ENCODE assay signal across 8 cellular contexts in genomic region chr16:69340095-69340644, GRCh38. TPM values are rescaled to one million over a fixed set of nuclear protein-coding genes. Genes with fewer than 3 reads are reported as not detected.
DNase-seq lines count a peak whose midpoint lies in the region; ATAC-seq and TF ChIP-seq lines count a peak whose summit lies in the region.

No MANE protein-coding gene starts in this region.

- H3K4me3 ChIP-seq in DOHH2 (ENCODE audit: low read length): peak overlapping the region; percentile 91
- peak overlapping the region; percentile 98 for H3K4me3 ChIP-seq in NB4 (ENCODE audit: low read depth, low read length)

- peak overlapping the region; percentile 90 for H3K27ac Mint-ChIP-seq in dendritic cell treated with granulocyte-macrophage colony-stimulating factor and Interleukin-4, amounts not matched to agents 40 ng/mL and 50 ng/mL, for 4 days
- peak overlapping the region; percentile 86 to 98 for H3K27ac Mint-ChIP-seq in natural killer cell treated with Interleukin-12 subunit alpha and Interleukin-12 subunit beta and Interleukin-15 and Interleukin-18, amount 100 ng/mL, for 72 hours

- peaks cover 62% of the 10 kb centered on the region for H3K79me2 ChIP-seq in DOHH2 (ENCODE audit: control insufficient read depth, low read length)

- peaks cover 60% of the 10 kb centered on the region for H3K36me3 ChIP-seq in DOHH2 (ENCODE audit: control insufficient read depth, low read length)

- H3K36me3 Mint-ChIP-seq in dendritic cell treated with granulocyte-macrophage colony-stimulating factor and Interleukin-4, amounts not matched to agents 40 ng/mL and 50 ng/mL, for 4 days (ENCODE audit: low read depth): peaks cover 83% of the 10 kb centered on the region
- peaks cover 33% of the 10 kb centered on the region for H3K36me3 Mint-ChIP-seq in natural killer cell treated with Interleukin-12 subunit alpha and Interleukin-12 subunit beta and Interleukin-15 and Interleukin-18, amount 100 ng/mL, for 72 hours

- H3K4me1 ChIP-seq in DOHH2 (ENCODE audit: control insufficient read depth, low read length): peaks cover 29% of the 10 kb centered on the region

- intact Hi-C loops in dendritic cell treated with granulocyte-macrophage colony-stimulating factor and Interleukin-4, amounts not matched to agents 40 ng/mL and 50 ng/mL, for 4 days (cut with micrococcal nuclease): no loop called here

- peak overlapping the region; percentile 70 for H3K27ac ChIP-seq in DOHH2 (ENCODE audit: low read depth, low read length)

- H3K9me3 Mint-ChIP-seq in dendritic cell treated with granulocyte-macrophage colony-stimulating factor and Interleukin-4, amounts not matched to agents 40 ng/mL and 50 ng/mL, for 4 days: no peaks in the 10 kb centered on the region
- no peaks in the 10 kb centered on the region for H3K9me3 Mint-ChIP-seq in natural killer cell treated with Interleukin-12 subunit alpha and Interleukin-12 subunit beta and Interleukin-15 and Interleukin-18, amount 100 ng/mL, for 72 hours

- peaks cover 8% of the 10 kb centered on the region for H3F3A ChIP-seq in DOHH2 (ENCODE audit: control insufficient read depth, insufficient read depth)

- peak overlapping the region; percentile 93 for H3K4me3 Mint-ChIP-seq in dendritic cell treated with granulocyte-macrophage colony-stimulating factor and Interleukin-4, amounts not matched to agents 40 ng/mL and 50 ng/mL, for 4 days
- H3K4me3 Mint-ChIP-seq in natural killer cell treated with Interleukin-12 subunit alpha and Interleukin-12 subunit beta and Interleukin-15 and Interleukin-18, amount 100 ng/mL, for 72 hours: peak overlapping the region; percentile 96

- H4K20me1 ChIP-seq in DOHH2 (ENCODE audit: control insufficient read depth, insufficient read depth, low read depth, low read length): no peaks in the 10 kb centered on the region

- peaks cover 38% of the 10 kb centered on the region for H3K4me1 Mint-ChIP-seq in dendritic cell treated with granulocyte-macrophage colony-stimulating factor and Interleukin-4, amounts not matched to agents 40 ng/mL and 50 ng/mL, for 4 days (ENCODE audit: low read depth)
- H3K4me1 Mint-ChIP-seq in natural killer cell treated with Interleukin-12 subunit alpha and Interleukin-12 subunit beta and Interleukin-15 and Interleukin-18, amount 100 ng/mL, for 72 hours (ENCODE audit: low read depth in 2 of 2): peaks cover 37 to 38% of the 10 kb centered on the region in 2 donors

- TF ChIP-seq POLR2A in NB4 (IDR thresholded peaks at IDR 0.05; ENCODE audit: extremely low read depth, insufficient read length): no peak

- H3K9me2 ChIP-seq in DOHH2 (replicated peaks; ENCODE audit: control insufficient read depth, low read length): no peaks in the 10 kb centered on the region

- no peak for ATAC-seq in natural killer cell treated with Interleukin-12 subunit alpha and Interleukin-12 subunit beta and Interleukin-15 and Interleukin-18, amount 100 ng/mL, for 72 hours

- DNase-seq in NB4 (ENCODE audit: low read depth) (no peak), dedifferentiated amniotic fluid mesenchymal stem cell (ENCODE audit: extremely low spot score) (no peak), cortex of kidney (lab: John Stamatoyannopoulos, UW) (no peak), NCI-H187 treated with DMSO at 0.1 percent for 48 hours (lab: John Stamatoyannopoulos, UW) (no peak)
- no peak for DNase-seq in natural killer cell treated with Interleukin-12 subunit alpha and Interleukin-12 subunit beta and Interleukin-15 and Interleukin-18, amount 100 ng/mL, for 72 hours (ENCODE audit: low spot score)
- DNase-seq in activated CD8-positive, alpha-beta memory T cell treated with anti-CD3 and anti-CD28 coated beads, Interleukin-2, amount 50 U/mL, for 4 hours: no peak

- H3K4me2 ChIP-seq in DOHH2 (ENCODE audit: low read length): peak overlapping the region; percentile 87

- no peaks in the 10 kb centered on the region for H3K27me3 ChIP-seq in DOHH2 (ENCODE audit: control insufficient read depth, low read length)

- no peak for TF ChIP-seq CTCF in DOHH2 (IDR thresholded peaks at IDR 0.05; ENCODE audit: low read depth, low read length, poor library complexity, severe bottlenecking)
- no peak for TF ChIP-seq CTCF in NB4 (IDR thresholded peaks at IDR 0.05; ENCODE audit: low read depth, low read length)

- no peaks in the 10 kb centered on the region for H3K27me3 Mint-ChIP-seq in dendritic cell treated with granulocyte-macrophage colony-stimulating factor and Interleukin-4, amounts not matched to agents 40 ng/mL and 50 ng/mL, for 4 days
- no peaks in the 10 kb centered on the region for H3K27me3 Mint-ChIP-seq in natural killer cell treated with Interleukin-12 subunit alpha and Interleukin-12 subunit beta and Interleukin-15 and Interleukin-18, amount 100 ng/mL, for 72 hours

- no peaks in the 10 kb centered on the region for H3K9me3 ChIP-seq in DOHH2 (ENCODE audit: control insufficient read depth, insufficient read depth, low read length)

RNA-seq across cellular contexts. Expression of gene NIP7, which starts 0.6 kb away (rescaled TPM):
- 10 to 100 TPM; 52.3 to 82.8 TPM for total RNA-seq in natural killer cell treated with Interleukin-12 subunit alpha and Interleukin-12 subunit beta and Interleukin-15 and Interleukin-18, amount 100 ng/mL, for 72 hours

RNA-seq across cellular contexts. Expression of gene COG8, which starts 0.8 kb away (rescaled TPM):
- 10 to 100 TPM; 29.6 to 39.0 TPM for total RNA-seq in natural killer cell treated with Interleukin-12 subunit alpha and Interleukin-12 subunit beta and Interleukin-15 and Interleukin-18, amount 100 ng/mL, for 72 hours

RNA-seq across cellular contexts. Expression of gene PDF, which starts 9.8 kb away (rescaled TPM):
- total RNA-seq in natural killer cell treated with Interleukin-12 subunit alpha and Interleukin-12 subunit beta and Interleukin-15 and Interleukin-18, amount 100 ng/mL, for 72 hours: 10 to 100 TPM; 15.6 to 26.9 TPM

RNA-seq across cellular contexts. Expression of gene TMED6, which starts 11.4 kb away (rescaled TPM):
- total RNA-seq in natural killer cell treated with Interleukin-12 subunit alpha and Interleukin-12 subunit beta and Interleukin-15 and Interleukin-18, amount 100 ng/mL, for 72 hours: 1 to 10 TPM; 1.5 to 5.0 TPM

RNA-seq across cellular contexts. Expression of gene VPS4A, which starts 29.0 kb away (rescaled TPM):
- total RNA-seq in natural killer cell treated with Interleukin-12 subunit alpha and Interleukin-12 subunit beta and Interleukin-15 and Interleukin-18, amount 100 ng/mL, for 72 hours: 10 to 100 TPM; 41.5 to 45.8 TPM
